17 cellular contexts compared by ENCODE assay signal in genomic region chr10:25078659-25079429, GRCh38.
DNase-seq lines count a peak whose midpoint lies in the region; ATAC-seq and TF ChIP-seq lines count a peak whose summit lies in the region.
"Had no signal": no experiment of that assay in that cellular context is flagged by ENCODE, and none has a peak within 500 bp of the region (broad histone marks: within the 10 kb centered on the region; RNA-seq: fewer than 3 reads in every experiment).

No MANE protein-coding gene starts in this region.

- H3K4me1 Mint-ChIP-seq in osteocyte (ENCODE audit: unreplicated experiment) (peaks cover 50% of the 10 kb centered on the region), T-cell (peaks cover 0 to 6% (median 4%) of the 10 kb centered on the region in 3 donors)

- no peaks in the 10 kb centered on the region for H3K36me3 Mint-ChIP-seq in osteocyte (ENCODE audit: unreplicated experiment)
- H3K36me3 Mint-ChIP-seq in T-cell = no peaks in the 10 kb centered on the region

- H3K27ac Mint-ChIP-seq in osteocyte (ENCODE audit: unreplicated experiment) (peak overlapping the region; percentile 61), T-cell (no peak overlapping the region)

- peaks cover 0 to 4% (median 2%) of the 10 kb centered on the region in 4 donors for H3K4me1 ChIP-seq in Peyer's patch
- H3K4me1 ChIP-seq: BE2C had no signal

- no peak overlapping the region for H3K4me3 ChIP-seq in Peyer's patch
- no peak overlapping the region for H3K4me3 ChIP-seq in dorsolateral prefrontal cortex
- H3K4me3 ChIP-seq: thyroid gland had no signal

- H3K27me3 Mint-ChIP-seq in osteocyte (ENCODE audit: unreplicated experiment) (no peaks in the 10 kb centered on the region), T-cell (peaks cover 7 to 18% of the 10 kb centered on the region in 2 donors)

- no peaks in the 10 kb centered on the region for H3K27me3 ChIP-seq in Peyer's patch
- no peaks in the 10 kb centered on the region for H3K27me3 ChIP-seq in dorsolateral prefrontal cortex
- H3K27me3 ChIP-seq: BE2C, thyroid gland had no signal

- H3K27ac ChIP-seq in Peyer's patch (peak overlapping the region in 3 of 4 donors; percentile 30 to 84 (median 67)), dorsolateral prefrontal cortex (no peak overlapping the region)
- H3K27ac ChIP-seq: thyroid gland had no signal

- no peaks in the 10 kb centered on the region for H3K36me3 ChIP-seq in Peyer's patch
- H3K36me3 ChIP-seq: BE2C, thyroid gland had no signal

- DNase-seq in EH (ENCODE audit: low read depth) (peak; percentile 61), Peyer's patch (no peak), fibroblast of gingiva (ENCODE audit: low read depth) (peak; percentile 39), osteocyte (ENCODE audit: extremely low spot score, unreplicated experiment) (no peak), dorsolateral prefrontal cortex (no peak), DMS53 treated with DMSO at 0.1 percent for 48 hours (lab: John Stamatoyannopoulos, UW; ENCODE audit: unreplicated experiment) (no peak), NCI-H1105 (lab: John Stamatoyannopoulos, UW) (no peak), T-cell (no peak)
- DNase-seq: activated CD4-positive, CD25-positive, alpha-beta regulatory T cell treated with anti-CD3 and anti-CD28 coated beads, Interleukin-2, amount 50 U/mL, for 72 hours; activated CD8-positive, alpha-beta memory T cell treated with anti-CD3 and anti-CD28 coated beads, Interleukin-2, amount 50 U/mL, for 4 hours; BE2C; foreskin melanocyte; GF-D8; left ventricle myocardium superior; NCI-H187; stimulated activated CD4-positive, alpha-beta T cell treated with anti-CD3 and anti-CD28 coated beads, Interleukin-4, amount 100 ng/mL, for 4 hours; thyroid gland had no signal

- TF ChIP-seq CTCF in Peyer's patch (IDR thresholded peaks at IDR 0.05) (no peak), osteocyte (IDR thresholded peaks at IDR 0.05) (no peak), dorsolateral prefrontal cortex (IDR thresholded peaks at IDR 0.05 in 54 of 56, conservative IDR thresholded peaks at IDR 0.05 in 2 of 56; ENCODE audit: low read depth in 1 of 56, partially characterized antibody in 56 of 56) (no peak)

- no peak for TF ChIP-seq POLR2A in Peyer's patch (IDR thresholded peaks at IDR 0.05)

- H3K4me3 Mint-ChIP-seq in osteocyte (ENCODE audit: unreplicated experiment) (no peak overlapping the region), T-cell (no peak overlapping the region)

- H3K9me3 Mint-ChIP-seq in osteocyte (ENCODE audit: unreplicated experiment) = no peaks in the 10 kb centered on the region
- no peaks in the 10 kb centered on the region for H3K9me3 Mint-ChIP-seq in T-cell

- H3K9me3 ChIP-seq in Peyer's patch = no peaks in the 10 kb centered on the region
- H3K9me3 ChIP-seq: BE2C, thyroid gland had no signal

- ATAC-seq in T-cell (replicated peaks in 1 of 4) = no peak
- ATAC-seq: left ventricle myocardium superior had no signal

- intact Hi-C loops in dorsolateral prefrontal cortex (cut with DNase I) = no loop called here

- CTCF ChIA-PET in T-cell (lab: Charles Lee) = interaction anchor here in 1 of 2 donors (0.6 kb wide), 1 partner anchor 397 kb away, joined by 3 read pairs; no protein-coding TSS in a partner anchor

- POLR2A ChIA-PET in T-cell (lab: Charles Lee) = no interaction called here

Comparison
In these comparisons a context has a peak if more than half of its experiments do, and no peak if none do; other contexts are left out.
1. DNase-seq: peak in EH (single experiment) and fibroblast of gingiva (single experiment); none in Peyer's patch (0 of 3), osteocyte (single experiment), dorsolateral prefrontal cortex (0 of 10), DMS53 treated with DMSO at 0.1 percent for 48 hours (single experiment), NCI-H1105 (single experiment) and T-cell (0 of 34).
2. H3K27ac ChIP-seq: peak in Peyer's patch (3 of 4); none in dorsolateral prefrontal cortex (0 of 59).